11 cellular contexts compared by ENCODE assay signal in the genomic region with DNA sequence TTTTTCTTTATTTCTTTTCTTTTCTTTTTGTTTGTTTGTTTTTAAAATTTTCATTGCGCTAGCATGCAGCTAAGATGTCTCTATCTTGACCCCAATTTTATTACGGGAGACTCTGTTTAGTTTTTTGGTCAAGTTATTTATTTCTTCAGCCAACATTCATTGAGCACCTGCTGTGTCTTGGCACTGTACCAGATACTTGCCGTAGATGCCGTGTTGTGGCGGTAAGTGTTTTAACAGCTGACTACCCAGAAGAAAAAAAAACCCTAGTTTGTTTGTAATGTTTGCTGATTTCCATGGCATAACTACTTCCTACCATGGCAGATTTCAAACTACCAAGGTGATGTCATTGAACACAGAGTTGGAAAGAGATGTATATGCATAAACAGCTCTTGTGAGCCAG.
DNase-seq lines count a peak whose midpoint lies in the region; FAIRE-seq and TF ChIP-seq lines count a peak whose summit lies in the region.
"Had no signal": no experiment of that assay in that cellular context is flagged by ENCODE, and none has a peak within 500 bp of the region (broad histone marks: within the 10 kb centered on the region; RNA-seq: fewer than 3 reads in every experiment).

No MANE protein-coding gene starts in this region.

- no peak overlapping the region for H3K9ac ChIP-seq in kidney (ENCODE audit: low read length in 2 of 2)

- H3K4me1 ChIP-seq in kidney (ENCODE audit: control insufficient read depth in 1 of 2, insufficient read depth in 1 of 2, low read depth in 1 of 2, low read length in 2 of 2), result peaks cover 11 to 21% of the 10 kb centered on the region in 2 donors

- no peaks in the 10 kb centered on the region for H3K36me3 ChIP-seq in kidney (ENCODE audit: control insufficient read depth in 1 of 2, insufficient read depth in 2 of 2, low read length in 2 of 2)

- H3K9me3 ChIP-seq in kidney (ENCODE audit: control insufficient read depth in 1 of 2, low read length in 2 of 2), result no peaks in the 10 kb centered on the region

- no peak overlapping the region for H3K4me3 ChIP-seq in kidney (ENCODE audit: low read length in 2 of 2)

- no peak for FAIRE-seq in RCC 7860 (lab: Jason Lieb, UNC)
- peak; percentile 35 for FAIRE-seq in kidney (lab: Jason Lieb, UNC)

- intact Hi-C loops in kidney (cut with DNase I) (no loop called here), posterior vena cava (cut with DNase I) (no loop called here)

- peak overlapping the region; percentile 52 to 61 for H3K27ac ChIP-seq in kidney (ENCODE audit: low read depth in 2 of 2, low read length in 2 of 2)

- peak; percentile 29 for DNase-seq in Ammon's horn (ENCODE audit: low spot score)
- DNase-seq in NCI-H1417 treated with DMSO at 0.1 percent for 48 hours (lab: John Stamatoyannopoulos, UW), result peak; percentile 92
- DNase-seq in RCC 7860 (ENCODE audit: low spot score), result peak; percentile 95
- peak; percentile 76 for DNase-seq in kidney
- DNase-seq in cortex of kidney (lab: John Stamatoyannopoulos, UW), result no peak
- DNase-seq in activated effector memory CD4-positive, alpha-beta T cell treated with anti-CD3 and anti-CD28 coated beads, Interleukin-2, amount 50 U/mL, for 16 hours, result no peak
- DNase-seq in posterior vena cava (ENCODE audit: low spot score), result no peak
- DNase-seq in superior temporal gyrus (ENCODE audit: extremely low spot score), result no peak
- DNase-seq: activated T-cell treated with anti-CD3 and anti-CD28 coated beads, Interleukin-2, amount 50 U/mL, for 4 hours; effector memory CD4-positive, alpha-beta T cell; SW 1271 had no signal

- TF ChIP-seq CTCF in kidney (IDR thresholded peaks at IDR 0.05; ENCODE audit: borderline replicate concordance, extremely low read depth, insufficient read depth), result no peak

Comparison
In these comparisons a context has a peak if more than half of its experiments do, and no peak if none do; other contexts are left out.
1. DNase-seq: peak in Ammon's horn (single experiment), NCI-H1417 treated with DMSO at 0.1 percent for 48 hours (single experiment), RCC 7860 (single experiment) and kidney (single experiment); none in cortex of kidney (single experiment), activated effector memory CD4-positive, alpha-beta T cell treated with anti-CD3 and anti-CD28 coated beads, Interleukin-2, amount 50 U/mL, for 16 hours (single experiment), posterior vena cava (single experiment) and superior temporal gyrus (single experiment).